ENCODE assay signal across 9 cellular contexts in genomic region chr2:163348843-163349395, GRCh38.
DNase-seq lines count a peak whose midpoint lies in the region; ATAC-seq and TF ChIP-seq lines count a peak whose summit lies in the region.
"Had no signal": no experiment of that assay in that cellular context is flagged by ENCODE, and none has a peak within 500 bp of the region (broad histone marks: within the 10 kb centered on the region; RNA-seq: fewer than 3 reads in every experiment).

No MANE protein-coding gene starts in this region.

- H3K9me3 ChIP-seq in thoracic aorta: no peaks in the 10 kb centered on the region

- no peaks in the 10 kb centered on the region for H3K27me3 ChIP-seq in thoracic aorta (replicated peaks; ENCODE audit: insufficient read depth)

- H3K4me1 ChIP-seq in thoracic aorta (ENCODE audit: control insufficient read depth in 1 of 2, low read depth in 2 of 2): peaks cover 11 to 46% of the 10 kb centered on the region in 2 donors

- H3K4me3 ChIP-seq in astrocyte of the cerebellum (ENCODE audit: low read depth, low read length) (peak overlapping the region; percentile 22), thoracic aorta (peak overlapping the region; percentile 73)

- in situ Hi-C loops in astrocyte of the cerebellum (cut with HindIII; ENCODE audit: low sequenced_read_pairs): no loop called here

- peak overlapping the region; percentile 85 to 93 for H3K27ac ChIP-seq in thoracic aorta

- ATAC-seq in thoracic aorta (ENCODE audit: insufficient number of reproducible peaks, low FRiP score, low read depth) (no peak), GM19023 (IDR thresholded peaks at IDR 0.05; ENCODE audit: unreplicated experiment) (no peak), GM21619 (IDR thresholded peaks at IDR 0.05; ENCODE audit: unreplicated experiment) (no peak)

- no peaks in the 10 kb centered on the region for H3K36me3 ChIP-seq in thoracic aorta

- peak; percentile 48 for DNase-seq in HuH-7 (ENCODE audit: low spot score)
- no peak for DNase-seq in astrocyte of the cerebellum (ENCODE audit: low read depth)
- peak; percentile 92 for DNase-seq in kidney tubule cell (ENCODE audit: low spot score)
- no peak for DNase-seq in thoracic aorta (ENCODE audit: low spot score)
- DNase-seq in NCI-H2029 (lab: John Stamatoyannopoulos, UW): no peak
- DNase-seq in germinal center (ENCODE audit: low spot score): no peak
- DNase-seq: MM.1S had no signal

- TF ChIP-seq CTCF in astrocyte of the cerebellum (IDR thresholded peaks at IDR 0.05; ENCODE audit: low read depth, low read length, missing control alignments) (no peak), thoracic aorta (IDR thresholded peaks at IDR 0.05) (no peak)

Comparison
In these comparisons a context has a peak if more than half of its experiments do, and no peak if none do; other contexts are left out.
1. DNase-seq: peak in HuH-7 (single experiment) and kidney tubule cell (single experiment); none in astrocyte of the cerebellum (single experiment), thoracic aorta (single experiment), NCI-H2029 (single experiment) and germinal center (single experiment).